In the genomic region with DNA sequence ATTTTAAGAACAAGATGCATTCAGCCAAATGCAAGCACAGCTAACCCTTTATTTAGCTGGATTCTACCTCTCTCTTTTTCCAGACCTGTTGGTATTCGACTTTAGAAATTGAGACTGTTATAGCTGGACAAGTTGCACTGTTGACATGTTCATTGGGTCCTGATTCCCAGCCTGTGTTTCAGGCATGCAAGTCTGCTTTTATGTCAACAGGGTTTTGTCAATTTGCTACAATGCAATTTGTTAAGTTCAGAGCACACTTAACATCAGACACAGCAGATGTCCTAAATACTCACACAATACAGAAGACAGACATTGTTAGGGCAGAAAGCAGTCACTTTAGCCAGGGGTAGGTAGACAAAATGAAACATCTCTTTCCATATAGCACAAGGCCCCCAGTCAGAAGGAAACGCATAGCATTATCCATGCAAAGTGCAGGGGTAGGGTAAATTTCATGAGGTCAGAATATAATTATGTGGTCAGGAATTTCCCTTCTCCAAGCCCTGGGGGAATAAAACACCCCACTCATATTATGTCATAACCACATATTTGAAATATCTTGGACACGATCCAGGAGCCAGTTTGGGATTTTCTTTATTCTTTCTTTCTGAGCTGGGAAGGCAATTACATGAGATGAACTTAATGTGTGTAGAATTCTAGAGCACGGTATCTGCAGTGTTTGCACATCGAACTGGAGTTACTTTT, we compare ENCODE assay signal across 1 cellular context.
TF ChIP-seq lines count a peak whose summit lies in the region.

No MANE protein-coding gene starts in this region.

TF ChIP-seq in IMR-90, 13 proteins besides CTCF, POLR2A, EP300 and RAD21 (continued from another document):
- no peak for TF ChIP-seq RFX5 (IDR thresholded peaks at IDR 0.05; ENCODE audit: low read depth, low read length)
- no peak for TF ChIP-seq RCOR1 (IDR thresholded peaks at IDR 0.05; ENCODE audit: insufficient replicate concordance, low read length)
